ENCODE assay signal across 27 cellular contexts in genomic region chr2:168005586-168005985, GRCh38.
"Had no signal": no experiment of that assay in that cellular context is flagged by ENCODE, and none has a peak within 500 bp of the region (broad histone marks: within the 10 kb centered on the region; RNA-seq: fewer than 3 reads in every experiment).

No MANE protein-coding gene starts in this region.

- FAIRE-seq: colon, keratinocyte, urothelium cell line had no signal

- H3K36me3 Mint-ChIP-seq: stimulated activated effector memory CD8-positive, alpha-beta T cell treated with anti-CD3 and anti-CD28 coated beads, Interleukin-12 subunit alpha, Interleukin-12 subunit beta, amount 100 ng/mL, for 72 hours had no signal

- H3K27ac Mint-ChIP-seq: nephron; neural progenitor cell; stimulated activated effector memory CD8-positive, alpha-beta T cell treated with anti-CD3 and anti-CD28 coated beads, Interleukin-12 subunit alpha, Interleukin-12 subunit beta, amount 100 ng/mL, for 72 hours had no signal

- H3K9me3 ChIP-seq: gastrocnemius medialis, lower lobe of right lung, ovary, psoas muscle, sigmoid colon, stomach, thyroid gland had no signal

- H3K9ac ChIP-seq: neural progenitor cell had no signal

- H3K27ac ChIP-seq: epithelial cell of prostate, gastrocnemius medialis, lower lobe of right lung, neural progenitor cell, ovary, psoas muscle, sigmoid colon, thyroid gland had no signal

- H2AFZ ChIP-seq: neural progenitor cell had no signal

- DNase-seq: dorsolateral prefrontal cortex; effector CD4-positive, alpha-beta T cell; foreskin fibroblast; gastrocnemius medialis; head of caudate nucleus; left ventricle myocardium superior; lower lobe of right lung; nucleus accumbens; ovary; posterior cingulate gyrus; psoas muscle; right cardiac atrium; sigmoid colon; stimulated activated CD4-positive, alpha-beta T cell treated with anti-CD3 and anti-CD28 coated beads, Interleukin-2, amount 100 ng/mL, for 24 hours; stimulated activated CD4-positive, alpha-beta T cell treated with anti-CD3 and anti-CD28 coated beads, Interleukin-4, amount 100 ng/mL, for 24 hours; stimulated activated naive CD4-positive, alpha-beta T cell treated with Interleukin-2 at 50 U/mL for 16 hours; stomach; thyroid gland; trophoblast cell had no signal

- H3K4me3 Mint-ChIP-seq: nephron; neural progenitor cell; stimulated activated effector memory CD8-positive, alpha-beta T cell treated with anti-CD3 and anti-CD28 coated beads, Interleukin-12 subunit alpha, Interleukin-12 subunit beta, amount 100 ng/mL, for 72 hours had no signal

- H3K4me2 ChIP-seq: neural progenitor cell had no signal

- H3K36me3 ChIP-seq: gastrocnemius medialis, lower lobe of right lung, neural progenitor cell, ovary, sigmoid colon, thyroid gland had no signal

- H3K9me3 Mint-ChIP-seq: nephron; neural progenitor cell; stimulated activated effector memory CD8-positive, alpha-beta T cell treated with anti-CD3 and anti-CD28 coated beads, Interleukin-12 subunit alpha, Interleukin-12 subunit beta, amount 100 ng/mL, for 72 hours had no signal

- H3K27me3 ChIP-seq: dorsolateral prefrontal cortex, gastrocnemius medialis, neural progenitor cell, ovary, sigmoid colon, stomach, thyroid gland had no signal

- H3K4me1 Mint-ChIP-seq: nephron had no signal

- H3K4me3 ChIP-seq: dorsolateral prefrontal cortex, gastrocnemius medialis, lower lobe of right lung, neural progenitor cell, ovary, psoas muscle, sigmoid colon, stomach, thyroid gland had no signal

- ATAC-seq: esophagus mucosa; gastrocnemius medialis; left ventricle myocardium superior; lower lobe of right lung; psoas muscle; right cardiac atrium; stimulated activated effector memory CD8-positive, alpha-beta T cell treated with anti-CD3 and anti-CD28 coated beads, Interleukin-12 subunit alpha, Interleukin-12 subunit beta, amount 100 ng/mL, for 72 hours had no signal

- H3K4me1 ChIP-seq: psoas muscle, sigmoid colon, thyroid gland had no signal
